ENCODE assay signal across 14 cellular contexts in the genomic region with DNA sequence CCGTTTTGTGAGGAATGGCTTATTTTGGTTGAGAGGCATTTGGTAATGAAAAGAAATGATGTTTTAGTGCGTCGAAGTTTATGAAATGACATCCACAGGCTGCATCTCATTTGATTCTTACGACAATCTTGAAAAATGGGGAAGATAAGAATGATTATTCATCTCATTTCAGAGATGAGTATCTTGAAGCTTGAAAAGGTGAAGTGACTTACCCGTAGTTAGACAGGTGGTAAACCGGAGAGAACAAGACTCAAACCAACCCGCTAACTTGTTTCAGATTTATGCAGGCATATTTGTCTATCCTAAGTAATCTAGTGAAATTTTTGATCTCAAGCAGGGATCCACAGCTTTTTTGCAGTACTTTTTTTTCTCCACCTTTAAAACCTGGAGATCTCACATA. TPM values are rescaled to one million over a fixed set of nuclear protein-coding genes. Genes with fewer than 3 reads are reported as not detected.
DNase-seq lines count a peak whose midpoint lies in the region; ATAC-seq and TF ChIP-seq lines count a peak whose summit lies in the region.
"Had no signal": no experiment of that assay in that cellular context is flagged by ENCODE, and none has a peak within 500 bp of the region (broad histone marks: within the 10 kb centered on the region; RNA-seq: fewer than 3 reads in every experiment).

No MANE protein-coding gene starts in this region.

- peaks cover 99% of the 10 kb centered on the region for H3K4me1 Mint-ChIP-seq in activated naive CD8-positive, alpha-beta T cell treated with anti-CD3 and anti-CD28 coated beads, Interleukin-2, amount 50 U/mL, for 24 hours
- peaks cover 28% of the 10 kb centered on the region for H3K4me1 Mint-ChIP-seq in nephron

- no peak for TF ChIP-seq CTCF in GM12865 (IDR thresholded peaks at IDR 0.05; ENCODE audit: insufficient read depth, low read depth, low read length, missing control alignments)
- no peak for TF ChIP-seq CTCF in OCI-LY7 (conservative IDR thresholded peaks at IDR 0.05; ENCODE audit: low read length)
- no peak for TF ChIP-seq CTCF in nephron (IDR thresholded peaks at IDR 0.05; ENCODE audit: unreplicated experiment in 3 of 3)

- peaks cover 96% of the 10 kb centered on the region for H3K36me3 ChIP-seq in OCI-LY7 (ENCODE audit: insufficient read depth, low read length)
- H3K36me3 ChIP-seq: BLaER1 treated with 17β-estradiol and CSF1 and Interleukin-3, amounts not matched to agents 10 nM and 100 nM; ovary had no signal

- no peak for ATAC-seq in activated naive CD8-positive, alpha-beta T cell treated with anti-CD3 and anti-CD28 coated beads, Interleukin-2, amount 50 U/mL, for 24 hours
- ATAC-seq in HG02981 (IDR thresholded peaks at IDR 0.05; ENCODE audit: unreplicated experiment): no peak

- peaks cover 62% of the 10 kb centered on the region for H4K20me1 ChIP-seq in OCI-LY7 (ENCODE audit: insufficient read depth, low read length)

- H3K27ac Mint-ChIP-seq in activated naive CD8-positive, alpha-beta T cell treated with anti-CD3 and anti-CD28 coated beads, Interleukin-2, amount 50 U/mL, for 24 hours: peak overlapping the region; percentile 93
- H3K27ac Mint-ChIP-seq in nephron: peak overlapping the region in 2 of 3 experiments; percentile 7 to 22

- CTCF ChIA-PET in OCI-LY7 (lab: Charles Lee; ENCODE audit: unreplicated experiment): no interaction called here

- POLR2A ChIA-PET in OCI-LY7 (lab: Charles Lee): interaction anchor here (0.5 to 3.0 kb wide), 7 partner anchors 11 to 1739 kb away, joined by 3 to 10 read pairs (median 5); no protein-coding TSS in a partner anchor

- H3K36me3 Mint-ChIP-seq in activated naive CD8-positive, alpha-beta T cell treated with anti-CD3 and anti-CD28 coated beads, Interleukin-2, amount 50 U/mL, for 24 hours (ENCODE audit: low read depth): peaks cover 2% of the 10 kb centered on the region
- H3K36me3 Mint-ChIP-seq in nephron (ENCODE audit: low read depth): no peaks in the 10 kb centered on the region

- intact Hi-C loops in OCI-LY7 (cut with micrococcal nuclease; ENCODE audit: unreplicated experiment): no loop called here

- H3K4me3 ChIP-seq in GM12865 (ENCODE audit: low read depth, low read length) (peak overlapping the region; percentile 31), OCI-LY7 (ENCODE audit: low read depth, low read length, poor library complexity, severe bottlenecking) (peak overlapping the region; percentile 14)
- H3K4me3 ChIP-seq: BLaER1 treated with 17β-estradiol and CSF1 and Interleukin-3, amounts not matched to agents 10 nM and 100 nM; ovary had no signal

- no peaks in the 10 kb centered on the region for H3K27me3 Mint-ChIP-seq in activated naive CD8-positive, alpha-beta T cell treated with anti-CD3 and anti-CD28 coated beads, Interleukin-2, amount 50 U/mL, for 24 hours
- peaks cover 30% of the 10 kb centered on the region for H3K27me3 Mint-ChIP-seq in nephron (ENCODE audit: low read depth)

- H3K27ac ChIP-seq in OCI-LY7 (ENCODE audit: low read depth, low read length, poor library complexity, severe bottlenecking): peak overlapping the region; percentile 70
- H3K27ac ChIP-seq: BLaER1 treated with 17β-estradiol and CSF1 and Interleukin-3, amounts not matched to agents 10 nM and 100 nM; ovary had no signal

- H3K4me3 Mint-ChIP-seq in activated naive CD8-positive, alpha-beta T cell treated with anti-CD3 and anti-CD28 coated beads, Interleukin-2, amount 50 U/mL, for 24 hours: no peak overlapping the region
- no peak overlapping the region for H3K4me3 Mint-ChIP-seq in nephron

- peak; percentile 40 for DNase-seq in GM12865 (ENCODE audit: low read depth)
- no peak for DNase-seq in OCI-LY7 (ENCODE audit: low spot score)
- no peak for DNase-seq in activated naive CD8-positive, alpha-beta T cell treated with anti-CD3 and anti-CD28 coated beads, Interleukin-2, amount 50 U/mL, for 24 hours
- no peak for DNase-seq in mucosa of gallbladder (ENCODE audit: low spot score)
- no peak for DNase-seq in activated CD4-positive, CD25-positive, alpha-beta regulatory T cell (lab: John Stamatoyannopoulos, UW)
- DNase-seq: DND-41, mesenchymal stem cell, NCI-H1048, NCI-H2171, ovary, SHP77 treated with DMSO at 0.1 percent for 48 hours had no signal

- no peaks in the 10 kb centered on the region for H3K9me3 Mint-ChIP-seq in activated naive CD8-positive, alpha-beta T cell treated with anti-CD3 and anti-CD28 coated beads, Interleukin-2, amount 50 U/mL, for 24 hours
- H3K9me3 Mint-ChIP-seq in nephron: no peaks in the 10 kb centered on the region

- H3K79me2 ChIP-seq in OCI-LY7 (ENCODE audit: insufficient read depth, low read depth, low read length): peaks cover 100% of the 10 kb centered on the region

- H2AFZ ChIP-seq in OCI-LY7 (ENCODE audit: low read length): no peak overlapping the region

- peaks cover 100% of the 10 kb centered on the region for H3K4me1 ChIP-seq in OCI-LY7 (ENCODE audit: insufficient read depth, low read length, poor library complexity, severe bottlenecking)

- no peaks in the 10 kb centered on the region for H3K9me3 ChIP-seq in OCI-LY7 (ENCODE audit: low read length)
- H3K9me3 ChIP-seq: BLaER1 treated with 17β-estradiol and CSF1 and Interleukin-3, amounts not matched to agents 10 nM and 100 nM; ovary had no signal

- H3K4me2 ChIP-seq in OCI-LY7 (ENCODE audit: low read length): peak overlapping the region; percentile 77
- H3K4me2 ChIP-seq: BLaER1 treated with 17β-estradiol and CSF1 and Interleukin-3, amounts not matched to agents 10 nM and 100 nM had no signal

- no TSS peak for BruUV-seq in OCI-LY7 (replicated peaks; lab: Mats Ljungman, UMichigan)

- no peaks in the 10 kb centered on the region for H3K9me2 ChIP-seq in OCI-LY7 (ENCODE audit: insufficient read depth, low read length)

RNA-seq across cellular contexts. Expression of a gene that starts 9.7 kb away (rescaled TPM):
- 219 and 228 TPM in 2 replicates for total RNA-seq in OCI-LY7 (2014; rRNA removed; shearing (Covaris generic))
- total RNA-seq in OCI-LY7 (2022): 400 and 411 TPM in 2 replicates
- 71.3 TPM for total RNA-seq in mucosa of gallbladder
